ENCODE assay signal across 22 cellular contexts in genomic region chr3:110459021-110459420, GRCh38.
DNase-seq lines count a peak whose midpoint lies in the region; ATAC-seq, FAIRE-seq and TF ChIP-seq lines count a peak whose summit lies in the region.
"Had no signal": no experiment of that assay in that cellular context is flagged by ENCODE, and none has a peak within 500 bp of the region (broad histone marks: within the 10 kb centered on the region; RNA-seq: fewer than 3 reads in every experiment).

No MANE protein-coding gene starts in this region.

- H3K4me2 ChIP-seq in astrocyte (ENCODE audit: low read length) (no peak overlapping the region), neural progenitor cell (no peak overlapping the region)
- H3K4me2 ChIP-seq: A549, KMS-11, SK-N-SH had no signal

- no peak overlapping the region for H3K27ac ChIP-seq in astrocyte (ENCODE audit: low read depth, low read length)
- H3K27ac ChIP-seq in neural progenitor cell: no peak overlapping the region
- H3K27ac ChIP-seq: A549, KMS-11, Peyer's patch had no signal

- no peaks in the 10 kb centered on the region for H3K36me3 Mint-ChIP-seq in astrocyte (ENCODE audit: low read depth, unreplicated experiment)
- peaks cover 1% of the 10 kb centered on the region for H3K36me3 Mint-ChIP-seq in neural progenitor cell

- H2AFZ ChIP-seq in astrocyte (ENCODE audit: low read depth, low read length) (no peak overlapping the region), neural progenitor cell (replicated peaks) (no peak overlapping the region)

- H3K9ac ChIP-seq in astrocyte (ENCODE audit: low read length) (no peak overlapping the region), neural progenitor cell (no peak overlapping the region)
- H3K9ac ChIP-seq: KMS-11, SK-N-SH had no signal

- H3K79me2 ChIP-seq in astrocyte (ENCODE audit: insufficient read depth, low read length) (no peaks in the 10 kb centered on the region), neural progenitor cell (ENCODE audit: low read depth) (no peaks in the 10 kb centered on the region)

- H3F3A ChIP-seq in neural progenitor cell (ENCODE audit: low read depth): no peaks in the 10 kb centered on the region

- H3K4me3 Mint-ChIP-seq in astrocyte (ENCODE audit: unreplicated experiment) (no peak overlapping the region), neural progenitor cell (no peak overlapping the region)

- H3K27ac Mint-ChIP-seq in astrocyte (ENCODE audit: unreplicated experiment) (no peak overlapping the region), neural progenitor cell (no peak overlapping the region)

- H3K4me3 ChIP-seq in astrocyte (ENCODE audit: insufficient read depth, low read depth, low read length) (no peak overlapping the region), fibroblast of mammary gland (ENCODE audit: control insufficient read depth, low read depth, low read length) (no peak overlapping the region), neural progenitor cell (no peak overlapping the region)
- H3K4me3 ChIP-seq: A549, Peyer's patch had no signal

- FAIRE-seq in astrocyte (lab: Jason Lieb, UNC): no peak
- FAIRE-seq: A549, GM12891, GM18507 had no signal

- H3K4me1 ChIP-seq in astrocyte (ENCODE audit: insufficient read depth, low read length) (no peaks in the 10 kb centered on the region), neural progenitor cell (no peaks in the 10 kb centered on the region)
- H3K4me1 ChIP-seq: A549, Peyer's patch had no signal

- H3K27me3 Mint-ChIP-seq in astrocyte (ENCODE audit: low read depth, unreplicated experiment) (no peaks in the 10 kb centered on the region), neural progenitor cell (ENCODE audit: insufficient read depth, low read depth) (no peaks in the 10 kb centered on the region)

- H3K36me3 ChIP-seq in astrocyte (ENCODE audit: insufficient read depth, low read length) (no peaks in the 10 kb centered on the region), neural progenitor cell (no peaks in the 10 kb centered on the region)
- H3K36me3 ChIP-seq: Peyer's patch had no signal

- H3K27me3 ChIP-seq in astrocyte (ENCODE audit: insufficient read depth, low read length) (no peaks in the 10 kb centered on the region), neural progenitor cell (no peaks in the 10 kb centered on the region)
- H3K27me3 ChIP-seq: Peyer's patch had no signal

- ATAC-seq in HG02588 (IDR thresholded peaks at IDR 0.05; ENCODE audit: unreplicated experiment): no peak
- ATAC-seq: A549 had no signal

- TF ChIP-seq CTCF in astrocyte (IDR thresholded peaks at IDR 0.05; ENCODE audit: insufficient read depth, low read depth, low read length) (no peak), fibroblast of mammary gland (conservative IDR thresholded peaks at IDR 0.05; ENCODE audit: control insufficient read depth, insufficient read depth, low read depth, low read length) (no peak), neural progenitor cell (IDR thresholded peaks at IDR 0.05) (no peak)

- H4K20me1 ChIP-seq in astrocyte (ENCODE audit: insufficient read depth, low read length) (no peaks in the 10 kb centered on the region), neural progenitor cell (ENCODE audit: low read depth) (no peaks in the 10 kb centered on the region)

- peaks cover 2% of the 10 kb centered on the region for H3K9me3 ChIP-seq in astrocyte (ENCODE audit: insufficient read depth, low read depth, low read length)
- no peaks in the 10 kb centered on the region for H3K9me3 ChIP-seq in neural progenitor cell (ENCODE audit: low read depth)
- H3K9me3 ChIP-seq: A549, Peyer's patch, SK-N-SH had no signal

- DNase-seq in EH (ENCODE audit: low read depth): peak; percentile 10
- DNase-seq in LHCN-M2 (ENCODE audit: low read depth): peak; percentile 69
- DNase-seq in astrocyte (ENCODE audit: low read depth): peak; percentile 3
- peak; percentile 14 for DNase-seq in fibroblast of mammary gland (ENCODE audit: low read depth)
- no peak for DNase-seq in neural progenitor cell (ENCODE audit: low spot score)
- no peak for DNase-seq in NCI-H345 (lab: John Stamatoyannopoulos, UW)
- DNase-seq in SHP77 (lab: John Stamatoyannopoulos, UW): no peak
- DNase-seq: C1 segment of cervical spinal cord, DND-41, GF-D8, HCEC 1CT, NCI-H1105 treated with DMSO at 0.1 percent for 48 hours, NCI-H1930, NCI-H446, NCI-H774, Peyer's patch, SK-N-SH had no signal

- H3K9me3 Mint-ChIP-seq in astrocyte (ENCODE audit: unreplicated experiment) (no peaks in the 10 kb centered on the region), neural progenitor cell (peaks cover 6% of the 10 kb centered on the region)

- H3K4me1 Mint-ChIP-seq in astrocyte (ENCODE audit: low read depth, unreplicated experiment) (no peaks in the 10 kb centered on the region), neural progenitor cell (peaks cover 5% of the 10 kb centered on the region)

Comparison
In these comparisons a context has a peak if more than half of its experiments do, and no peak if none do; other contexts are left out.
1. DNase-seq: peak in EH (single experiment), LHCN-M2 (single experiment), astrocyte (single experiment) and fibroblast of mammary gland (single experiment); none in neural progenitor cell (single experiment), NCI-H345 (single experiment) and SHP77 (0 of 2).